Comparison of ENCODE assay signal across 13 cellular contexts in the genomic region with DNA sequence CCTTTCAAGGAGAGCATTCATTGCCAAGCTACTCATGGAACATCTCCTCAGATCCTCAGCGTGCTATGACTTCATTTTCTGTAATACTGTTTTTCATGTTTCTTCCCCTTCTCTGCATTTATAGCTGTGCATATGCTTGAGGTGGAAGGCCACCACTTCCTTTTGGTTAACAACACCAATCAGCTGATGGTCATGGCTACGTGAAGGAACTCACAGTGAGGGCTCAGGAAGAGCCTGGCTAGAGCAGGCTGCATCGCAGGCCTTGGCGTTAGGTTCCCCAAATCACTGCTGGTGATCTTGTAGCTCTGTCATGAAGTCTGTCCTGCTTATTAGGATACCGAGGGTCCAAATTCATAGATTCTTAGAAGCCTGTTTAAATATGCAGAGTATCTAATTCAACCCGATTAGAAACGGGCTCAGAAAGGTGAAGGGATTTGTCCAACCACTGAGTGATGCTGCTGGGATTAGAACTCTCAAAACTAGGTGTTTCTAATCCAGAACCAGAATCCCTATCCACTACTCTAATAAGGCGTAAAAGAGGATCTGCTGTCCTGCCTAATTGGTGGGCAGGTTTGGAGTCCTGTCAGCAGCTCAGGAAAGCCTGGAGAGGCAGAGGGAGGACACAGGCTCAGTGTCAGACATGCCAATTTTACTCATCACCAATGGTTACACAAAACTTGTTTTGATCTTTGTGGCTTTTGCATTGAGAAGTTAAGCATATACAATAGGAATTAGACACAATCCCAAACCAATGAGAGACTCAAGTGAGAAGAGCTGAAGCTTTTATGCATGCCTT. TPM values are rescaled to one million over a fixed set of nuclear protein-coding genes. Genes with fewer than 3 reads are reported as not detected.
A peak's percentile ranks its signal among the peaks of the same experiment; 100 is the strongest.
DNase-seq lines count a peak whose midpoint lies in the region; ATAC-seq, FAIRE-seq and TF ChIP-seq lines count a peak whose summit lies in the region.
"Had no signal": no experiment of that assay in that cellular context is flagged by ENCODE, and none has a peak within 500 bp of the region (broad histone marks: within the 10 kb centered on the region; RNA-seq: fewer than 3 reads in every experiment).

No MANE protein-coding gene starts in this region.

- H3K4me3 Mint-ChIP-seq in activated naive CD8-positive, alpha-beta T cell treated with anti-CD3 and anti-CD28 coated beads for 36 hours, result no peak overlapping the region
- no peak overlapping the region for H3K4me3 Mint-ChIP-seq in osteocyte (ENCODE audit: unreplicated experiment)
- H3K4me3 Mint-ChIP-seq: activated CD4-positive, alpha-beta memory T cell treated with anti-CD3 and anti-CD28 coated beads, Interleukin-2, amount 10 ng/mL, durations not matched to agents 7 days and 5 days had no signal

- H3K9ac ChIP-seq in trophoblast cell (ENCODE audit: low read length) (no peak overlapping the region), mesendoderm (ENCODE audit: low read length) (no peak overlapping the region)

- H3K4me1 Mint-ChIP-seq in activated naive CD8-positive, alpha-beta T cell treated with anti-CD3 and anti-CD28 coated beads for 36 hours, result no peaks in the 10 kb centered on the region
- H3K4me1 Mint-ChIP-seq in osteocyte (ENCODE audit: unreplicated experiment), result peaks cover 3% of the 10 kb centered on the region
- H3K4me1 Mint-ChIP-seq: activated CD4-positive, alpha-beta memory T cell treated with anti-CD3 and anti-CD28 coated beads, Interleukin-2, amount 10 ng/mL, durations not matched to agents 7 days and 5 days had no signal

- no peaks in the 10 kb centered on the region for H3K79me2 ChIP-seq in trophoblast cell (ENCODE audit: control insufficient read depth, insufficient read depth, low read length, poor library complexity)
- no peaks in the 10 kb centered on the region for H3K79me2 ChIP-seq in mesendoderm (ENCODE audit: control insufficient read depth, insufficient read depth, low read length)

- no CpG with 5 or more reads among the region's 8 CpGs for WGBS in trophoblast cell (ENCODE audit: extremely low coverage, insufficient coverage, insufficient read length)
- WGBS in mesendoderm (ENCODE audit: extremely low coverage, insufficient coverage, low lambda C conversion rate), result no CpG with 5 or more reads among the region's 8 CpGs

- FAIRE-seq in GM18507 (lab: Jason Lieb, UNC), result peak; percentile 86
- FAIRE-seq: colon had no signal

- H4K91ac ChIP-seq in trophoblast cell (ENCODE audit: low read depth, low read length), result no peak overlapping the region

- H3K23ac ChIP-seq in trophoblast cell (ENCODE audit: low read length), result peak overlapping the region; percentile 79
- no peak overlapping the region for H3K23ac ChIP-seq in mesendoderm (ENCODE audit: low read length)

- H3K4ac ChIP-seq in trophoblast cell (ENCODE audit: low read depth, low read length), result no peak overlapping the region
- no peak overlapping the region for H3K4ac ChIP-seq in mesendoderm (ENCODE audit: low read depth, low read length)

- peak; percentile 46 for ATAC-seq in HG02981 (IDR thresholded peaks at IDR 0.05; ENCODE audit: unreplicated experiment)

- no peak overlapping the region for H4K5ac ChIP-seq in mesendoderm (ENCODE audit: low read length)

- peak overlapping the region; percentile 68 for H3K27ac ChIP-seq in WERI-Rb-1
- no peak overlapping the region for H3K27ac ChIP-seq in trophoblast cell (ENCODE audit: low read depth, low read length)
- no peak overlapping the region for H3K27ac ChIP-seq in mesendoderm (ENCODE audit: low read depth, low read length)

- H3K36me3 Mint-ChIP-seq in activated naive CD8-positive, alpha-beta T cell treated with anti-CD3 and anti-CD28 coated beads for 36 hours, result no peaks in the 10 kb centered on the region
- H3K36me3 Mint-ChIP-seq in osteocyte (ENCODE audit: unreplicated experiment), result no peaks in the 10 kb centered on the region

- H2BK5ac ChIP-seq in trophoblast cell (ENCODE audit: low read depth, low read length, poor library complexity) (no peak overlapping the region), mesendoderm (ENCODE audit: low read length) (no peak overlapping the region)

- no peak overlapping the region for H2BK12ac ChIP-seq in trophoblast cell (ENCODE audit: low read length)

- no peaks in the 10 kb centered on the region for H3K79me1 ChIP-seq in trophoblast cell (ENCODE audit: low read length)
- no peaks in the 10 kb centered on the region for H3K79me1 ChIP-seq in mesendoderm (ENCODE audit: low read length)

- H3K4me1 ChIP-seq in trophoblast cell (ENCODE audit: control insufficient read depth in 1 of 2, insufficient read depth in 2 of 2, low read length in 2 of 2) (no peaks in the 10 kb centered on the region), mesendoderm (ENCODE audit: control insufficient read depth, low read depth, low read length) (no peaks in the 10 kb centered on the region)
- H3K4me1 ChIP-seq: Caco-2 had no signal

- H3K9me3 Mint-ChIP-seq in activated naive CD8-positive, alpha-beta T cell treated with anti-CD3 and anti-CD28 coated beads for 36 hours, result no peaks in the 10 kb centered on the region
- H3K9me3 Mint-ChIP-seq in osteocyte (ENCODE audit: unreplicated experiment), result no peaks in the 10 kb centered on the region
- H3K9me3 Mint-ChIP-seq: activated CD4-positive, alpha-beta memory T cell treated with anti-CD3 and anti-CD28 coated beads, Interleukin-2, amount 10 ng/mL, durations not matched to agents 7 days and 5 days had no signal

- no peak overlapping the region for H4K12ac ChIP-seq in trophoblast cell (ENCODE audit: low read depth, low read length)

- no peak overlapping the region for H2BK120ac ChIP-seq in trophoblast cell (ENCODE audit: insufficient read depth, low read length, poor library complexity)
- H2BK120ac ChIP-seq in mesendoderm (ENCODE audit: low read depth, low read length), result no peak overlapping the region

- H3K9me3 ChIP-seq in WERI-Rb-1 (ENCODE audit: severe bottlenecking), result no peaks in the 10 kb centered on the region
- peaks cover 4% of the 10 kb centered on the region for H3K9me3 ChIP-seq in trophoblast cell (ENCODE audit: insufficient read depth, low read depth, low read length)
- H3K9me3 ChIP-seq: Caco-2 had no signal

- DNase-seq in GM18507 (ENCODE audit: extremely low spot score, insufficient read length, low read depth) (no peak), WERI-Rb-1 (peak; percentile 59), trophoblast cell (peak in 1 of 2 donors; percentile 21), GM19240 (ENCODE audit: insufficient read length, low spot score) (no peak), mesendoderm (no peak), osteocyte (ENCODE audit: extremely low spot score, unreplicated experiment) (no peak)
- DNase-seq in activated naive CD8-positive, alpha-beta T cell treated with anti-CD3 and anti-CD28 coated beads for 36 hours, result no peak
- DNase-seq: activated CD4-positive, alpha-beta memory T cell treated with anti-CD3 and anti-CD28 coated beads, Interleukin-2, amount 10 ng/mL, durations not matched to agents 7 days and 5 days; Caco-2; NCI-H1417; NCI-H748 treated with DMSO at 0.1 percent for 48 hours had no signal

- no peak overlapping the region for H3K27ac Mint-ChIP-seq in activated naive CD8-positive, alpha-beta T cell treated with anti-CD3 and anti-CD28 coated beads for 36 hours
- no peak overlapping the region for H3K27ac Mint-ChIP-seq in osteocyte (ENCODE audit: unreplicated experiment)
- H3K27ac Mint-ChIP-seq: activated CD4-positive, alpha-beta memory T cell treated with anti-CD3 and anti-CD28 coated beads, Interleukin-2, amount 10 ng/mL, durations not matched to agents 7 days and 5 days had no signal

- H3K56ac ChIP-seq in mesendoderm (ENCODE audit: low read length), result no peak overlapping the region

- H3K14ac ChIP-seq in trophoblast cell (ENCODE audit: low read length), result no peak overlapping the region

- no peak overlapping the region for H2AFZ ChIP-seq in trophoblast cell (ENCODE audit: insufficient read depth, low read length, poor library complexity)

- H3K4me2 ChIP-seq in trophoblast cell (ENCODE audit: low read length) (no peak overlapping the region), mesendoderm (ENCODE audit: low read length) (no peak overlapping the region)

- H3K27me3 ChIP-seq in WERI-Rb-1 (ENCODE audit: insufficient read depth, low read depth, severe bottlenecking) (no peaks in the 10 kb centered on the region), trophoblast cell (ENCODE audit: insufficient read depth, low read length) (no peaks in the 10 kb centered on the region), mesendoderm (ENCODE audit: insufficient read depth, low read length, poor library complexity) (no peaks in the 10 kb centered on the region)

- TF ChIP-seq CTCF in WERI-Rb-1 (IDR thresholded peaks at IDR 0.05; ENCODE audit: low read depth, low read length), result no peak
- TF ChIP-seq CTCF in osteocyte (IDR thresholded peaks at IDR 0.05), result no peak

- H3K27me3 Mint-ChIP-seq in activated naive CD8-positive, alpha-beta T cell treated with anti-CD3 and anti-CD28 coated beads for 36 hours, result peaks cover 51% of the 10 kb centered on the region
- H3K27me3 Mint-ChIP-seq in osteocyte (ENCODE audit: unreplicated experiment), result peaks cover 44% of the 10 kb centered on the region

- H3K18ac ChIP-seq in trophoblast cell (ENCODE audit: low read length), result no peak overlapping the region
- H3K18ac ChIP-seq in mesendoderm (ENCODE audit: low read length), result no peak overlapping the region

- H3K4me3 ChIP-seq in WERI-Rb-1 (ENCODE audit: low read depth, low read length), result no peak overlapping the region
- no peak overlapping the region for H3K4me3 ChIP-seq in trophoblast cell (ENCODE audit: low read depth, low read length)
- H3K4me3 ChIP-seq in mesendoderm (ENCODE audit: low read length), result no peak overlapping the region

- no peak overlapping the region for H4K8ac ChIP-seq in trophoblast cell (ENCODE audit: low read depth, low read length)
- H4K8ac ChIP-seq in mesendoderm (ENCODE audit: low read depth, low read length), result no peak overlapping the region

- H3K36me3 ChIP-seq in WERI-Rb-1, result peaks cover 63% of the 10 kb centered on the region
- H3K36me3 ChIP-seq in trophoblast cell (ENCODE audit: control insufficient read depth in 1 of 2, insufficient read depth in 2 of 2, low read length in 2 of 2), result no peaks in the 10 kb centered on the region
- no peaks in the 10 kb centered on the region for H3K36me3 ChIP-seq in mesendoderm (ENCODE audit: control insufficient read depth, insufficient read depth, low read length)

- H2AK5ac ChIP-seq in trophoblast cell (ENCODE audit: low read length), result no peak overlapping the region
- no peak overlapping the region for H2AK5ac ChIP-seq in mesendoderm (ENCODE audit: low read length)

- H2BK15ac ChIP-seq in mesendoderm (replicated peaks; ENCODE audit: low read depth), result no peak overlapping the region

RNA-seq across cellular contexts. Expression of a gene that starts 7.5 kb away (rescaled TPM):
- polyA plus RNA-seq in trophoblast cell (2013), result 0.40 and 0.52 TPM in 2 replicates
- under 1 TPM; 0.37 to 0.48 TPM for total RNA-seq in activated naive CD8-positive, alpha-beta T cell treated with anti-CD3 and anti-CD28 coated beads for 36 hours
- polyA plus RNA-seq in mesendoderm (2013, experiment 1 of 2), result 2.3 TPM
- polyA plus RNA-seq in mesendoderm (2013, experiment 2 of 2), result 2.5 TPM
- not detected in 2 replicates for total RNA-seq in osteocyte
- total RNA-seq: activated CD4-positive, alpha-beta memory T cell treated with anti-CD3 and anti-CD28 coated beads, Interleukin-2, amount 10 ng/mL, durations not matched to agents 7 days and 5 days had no signal
